Comparison of ENCODE assay signal across 1 cellular context in the genomic region with DNA sequence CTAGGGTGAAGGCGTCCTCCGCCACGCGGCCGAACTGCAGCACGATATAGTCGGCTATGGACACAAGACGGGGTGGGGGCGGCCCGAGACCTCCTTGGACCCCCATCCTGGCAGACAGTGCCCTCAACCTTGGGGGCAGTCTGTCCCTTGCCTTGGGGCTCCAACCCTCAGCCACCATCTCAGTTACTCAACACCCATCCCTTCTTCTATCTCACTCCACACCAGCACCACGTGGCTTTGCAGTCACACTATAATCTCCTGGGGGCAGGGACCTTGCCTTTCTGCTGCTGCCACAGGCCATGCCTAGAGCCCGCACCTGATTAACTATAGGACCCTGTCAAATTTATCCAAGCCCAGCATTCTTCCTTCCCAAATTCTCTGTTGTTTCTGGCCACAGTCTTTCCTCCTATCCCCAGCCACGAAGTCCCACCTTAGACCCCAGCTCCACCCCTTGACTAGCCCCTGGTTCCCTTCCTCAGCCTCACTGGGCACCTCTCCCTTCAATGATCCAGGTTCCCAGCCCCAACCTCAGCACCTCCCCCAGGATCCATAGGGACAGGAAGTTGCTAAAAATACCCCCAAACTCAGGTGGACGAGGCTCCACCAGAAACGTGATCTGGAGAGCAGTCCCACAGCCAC.
TF ChIP-seq lines count a peak whose summit lies in the region.

No MANE protein-coding gene starts in this region.

TF ChIP-seq in K562, 482 proteins besides CTCF, POLR2A, EP300 and RAD21 (continues in another document):
- no peak for TF ChIP-seq RCOR1 (IDR thresholded peaks at IDR 0.05; ENCODE audit: borderline replicate concordance in 1 of 2, low read depth in 2 of 2, low read length in 2 of 2)
- TF ChIP-seq, protein P1, sequence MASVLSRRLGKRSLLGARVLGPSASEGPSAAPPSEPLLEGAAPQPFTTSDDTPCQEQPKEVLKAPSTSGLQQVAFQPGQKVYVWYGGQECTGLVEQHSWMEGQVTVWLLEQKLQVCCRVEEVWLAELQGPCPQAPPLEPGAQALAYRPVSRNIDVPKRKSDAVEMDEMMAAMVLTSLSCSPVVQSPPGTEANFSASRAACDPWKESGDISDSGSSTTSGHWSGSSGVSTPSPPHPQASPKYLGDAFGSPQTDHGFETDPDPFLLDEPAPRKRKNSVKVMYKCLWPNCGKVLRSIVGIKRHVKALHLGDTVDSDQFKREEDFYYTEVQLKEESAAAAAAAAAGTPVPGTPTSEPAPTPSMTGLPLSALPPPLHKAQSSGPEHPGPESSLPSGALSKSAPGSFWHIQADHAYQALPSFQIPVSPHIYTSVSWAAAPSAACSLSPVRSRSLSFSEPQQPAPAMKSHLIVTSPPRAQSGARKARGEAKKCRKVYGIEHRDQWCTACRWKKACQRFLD (CRISPR knock-in tag; IDR thresholded peaks at IDR 0.05), result no peak
- TF ChIP-seq MTA3 (IDR thresholded peaks at IDR 0.05; ENCODE audit: borderline replicate concordance), result no peak
- no peak for TF ChIP-seq RNF2 (IDR thresholded peaks at IDR 0.05)
- TF ChIP-seq, protein P2, sequence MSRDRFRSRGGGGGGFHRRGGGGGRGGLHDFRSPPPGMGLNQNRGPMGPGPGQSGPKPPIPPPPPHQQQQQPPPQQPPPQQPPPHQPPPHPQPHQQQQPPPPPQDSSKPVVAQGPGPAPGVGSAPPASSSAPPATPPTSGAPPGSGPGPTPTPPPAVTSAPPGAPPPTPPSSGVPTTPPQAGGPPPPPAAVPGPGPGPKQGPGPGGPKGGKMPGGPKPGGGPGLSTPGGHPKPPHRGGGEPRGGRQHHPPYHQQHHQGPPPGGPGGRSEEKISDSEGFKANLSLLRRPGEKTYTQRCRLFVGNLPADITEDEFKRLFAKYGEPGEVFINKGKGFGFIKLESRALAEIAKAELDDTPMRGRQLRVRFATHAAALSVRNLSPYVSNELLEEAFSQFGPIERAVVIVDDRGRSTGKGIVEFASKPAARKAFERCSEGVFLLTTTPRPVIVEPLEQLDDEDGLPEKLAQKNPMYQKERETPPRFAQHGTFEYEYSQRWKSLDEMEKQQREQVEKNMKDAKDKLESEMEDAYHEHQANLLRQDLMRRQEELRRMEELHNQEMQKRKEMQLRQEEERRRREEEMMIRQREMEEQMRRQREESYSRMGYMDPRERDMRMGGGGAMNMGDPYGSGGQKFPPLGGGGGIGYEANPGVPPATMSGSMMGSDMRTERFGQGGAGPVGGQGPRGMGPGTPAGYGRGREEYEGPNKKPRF (IDR thresholded peaks at IDR 0.05; ENCODE audit: low read depth, low read length), result no peak
- no peak for TF ChIP-seq ZFX (CRISPR knock-in tag; IDR thresholded peaks at IDR 0.05)
- TF ChIP-seq PHF20 (IDR thresholded peaks at IDR 0.05; ENCODE audit: partially characterized antibody), result no peak
- TF ChIP-seq KLF16 (IDR thresholded peaks at IDR 0.05), result no peak
- TF ChIP-seq ASH1L (IDR thresholded peaks at IDR 0.05; ENCODE audit: borderline replicate concordance, low read depth, partially characterized antibody), result no peak
- no peak for TF ChIP-seq NFE2L1 (tag; IDR thresholded peaks at IDR 0.05; ENCODE audit: borderline replicate concordance, low read depth)
- TF ChIP-seq, protein P3, sequence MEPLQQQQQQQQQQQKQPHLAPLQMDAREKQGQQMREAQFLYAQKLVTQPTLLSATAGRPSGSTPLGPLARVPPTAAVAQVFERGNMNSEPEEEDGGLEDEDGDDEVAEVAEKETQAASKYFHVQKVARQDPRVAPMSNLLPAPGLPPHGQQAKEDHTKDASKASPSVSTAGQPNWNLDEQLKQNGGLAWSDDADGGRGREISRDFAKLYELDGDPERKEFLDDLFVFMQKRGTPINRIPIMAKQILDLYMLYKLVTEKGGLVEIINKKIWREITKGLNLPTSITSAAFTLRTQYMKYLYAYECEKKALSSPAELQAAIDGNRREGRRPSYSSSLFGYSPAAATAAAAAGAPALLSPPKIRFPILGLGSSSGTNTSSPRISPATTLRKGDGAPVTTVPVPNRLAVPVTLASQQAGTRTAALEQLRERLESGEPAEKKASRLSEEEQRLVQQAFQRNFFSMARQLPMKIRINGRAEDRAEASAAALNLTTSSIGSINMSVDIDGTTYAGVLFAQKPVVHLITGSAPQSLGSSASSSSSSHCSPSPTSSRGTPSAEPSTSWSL (CRISPR knock-in tag; IDR thresholded peaks at IDR 0.05; ENCODE audit: borderline replicate concordance), result no peak
- no peak for TF ChIP-seq SMARCC2 (IDR thresholded peaks at IDR 0.05; ENCODE audit: low read depth)
- TF ChIP-seq CBFA2T3 (IDR thresholded peaks at IDR 0.05), result peak; percentile 42; the same call in 1 of the 2 replicates
- no peak for TF ChIP-seq ZNF143 (CRISPR knock-in tag; IDR thresholded peaks at IDR 0.05)
- TF ChIP-seq NR3C1 (CRISPR knock-in tag; IDR thresholded peaks at IDR 0.05), result no peak
- TF ChIP-seq U2AF1 (optimal IDR thresholded peaks at IDR 0.05; ENCODE audit: low read depth, low read length), result no peak
- peak; percentile 36; the same call in 1 of the 2 replicates for TF ChIP-seq ZC3H4 (CRISPR knock-in tag; IDR thresholded peaks at IDR 0.05; ENCODE audit: borderline replicate concordance)
- TF ChIP-seq GATA2 (CRISPR knock-in tag; IDR thresholded peaks at IDR 0.05), result no peak
- no peak for TF ChIP-seq EZH2 (IDR thresholded peaks at IDR 0.05; ENCODE audit: borderline replicate concordance, low read depth, low read length)
- TF ChIP-seq ZFP1 (CRISPR knock-in tag; IDR thresholded peaks at IDR 0.05), result no peak
- TF ChIP-seq, protein P4, sequence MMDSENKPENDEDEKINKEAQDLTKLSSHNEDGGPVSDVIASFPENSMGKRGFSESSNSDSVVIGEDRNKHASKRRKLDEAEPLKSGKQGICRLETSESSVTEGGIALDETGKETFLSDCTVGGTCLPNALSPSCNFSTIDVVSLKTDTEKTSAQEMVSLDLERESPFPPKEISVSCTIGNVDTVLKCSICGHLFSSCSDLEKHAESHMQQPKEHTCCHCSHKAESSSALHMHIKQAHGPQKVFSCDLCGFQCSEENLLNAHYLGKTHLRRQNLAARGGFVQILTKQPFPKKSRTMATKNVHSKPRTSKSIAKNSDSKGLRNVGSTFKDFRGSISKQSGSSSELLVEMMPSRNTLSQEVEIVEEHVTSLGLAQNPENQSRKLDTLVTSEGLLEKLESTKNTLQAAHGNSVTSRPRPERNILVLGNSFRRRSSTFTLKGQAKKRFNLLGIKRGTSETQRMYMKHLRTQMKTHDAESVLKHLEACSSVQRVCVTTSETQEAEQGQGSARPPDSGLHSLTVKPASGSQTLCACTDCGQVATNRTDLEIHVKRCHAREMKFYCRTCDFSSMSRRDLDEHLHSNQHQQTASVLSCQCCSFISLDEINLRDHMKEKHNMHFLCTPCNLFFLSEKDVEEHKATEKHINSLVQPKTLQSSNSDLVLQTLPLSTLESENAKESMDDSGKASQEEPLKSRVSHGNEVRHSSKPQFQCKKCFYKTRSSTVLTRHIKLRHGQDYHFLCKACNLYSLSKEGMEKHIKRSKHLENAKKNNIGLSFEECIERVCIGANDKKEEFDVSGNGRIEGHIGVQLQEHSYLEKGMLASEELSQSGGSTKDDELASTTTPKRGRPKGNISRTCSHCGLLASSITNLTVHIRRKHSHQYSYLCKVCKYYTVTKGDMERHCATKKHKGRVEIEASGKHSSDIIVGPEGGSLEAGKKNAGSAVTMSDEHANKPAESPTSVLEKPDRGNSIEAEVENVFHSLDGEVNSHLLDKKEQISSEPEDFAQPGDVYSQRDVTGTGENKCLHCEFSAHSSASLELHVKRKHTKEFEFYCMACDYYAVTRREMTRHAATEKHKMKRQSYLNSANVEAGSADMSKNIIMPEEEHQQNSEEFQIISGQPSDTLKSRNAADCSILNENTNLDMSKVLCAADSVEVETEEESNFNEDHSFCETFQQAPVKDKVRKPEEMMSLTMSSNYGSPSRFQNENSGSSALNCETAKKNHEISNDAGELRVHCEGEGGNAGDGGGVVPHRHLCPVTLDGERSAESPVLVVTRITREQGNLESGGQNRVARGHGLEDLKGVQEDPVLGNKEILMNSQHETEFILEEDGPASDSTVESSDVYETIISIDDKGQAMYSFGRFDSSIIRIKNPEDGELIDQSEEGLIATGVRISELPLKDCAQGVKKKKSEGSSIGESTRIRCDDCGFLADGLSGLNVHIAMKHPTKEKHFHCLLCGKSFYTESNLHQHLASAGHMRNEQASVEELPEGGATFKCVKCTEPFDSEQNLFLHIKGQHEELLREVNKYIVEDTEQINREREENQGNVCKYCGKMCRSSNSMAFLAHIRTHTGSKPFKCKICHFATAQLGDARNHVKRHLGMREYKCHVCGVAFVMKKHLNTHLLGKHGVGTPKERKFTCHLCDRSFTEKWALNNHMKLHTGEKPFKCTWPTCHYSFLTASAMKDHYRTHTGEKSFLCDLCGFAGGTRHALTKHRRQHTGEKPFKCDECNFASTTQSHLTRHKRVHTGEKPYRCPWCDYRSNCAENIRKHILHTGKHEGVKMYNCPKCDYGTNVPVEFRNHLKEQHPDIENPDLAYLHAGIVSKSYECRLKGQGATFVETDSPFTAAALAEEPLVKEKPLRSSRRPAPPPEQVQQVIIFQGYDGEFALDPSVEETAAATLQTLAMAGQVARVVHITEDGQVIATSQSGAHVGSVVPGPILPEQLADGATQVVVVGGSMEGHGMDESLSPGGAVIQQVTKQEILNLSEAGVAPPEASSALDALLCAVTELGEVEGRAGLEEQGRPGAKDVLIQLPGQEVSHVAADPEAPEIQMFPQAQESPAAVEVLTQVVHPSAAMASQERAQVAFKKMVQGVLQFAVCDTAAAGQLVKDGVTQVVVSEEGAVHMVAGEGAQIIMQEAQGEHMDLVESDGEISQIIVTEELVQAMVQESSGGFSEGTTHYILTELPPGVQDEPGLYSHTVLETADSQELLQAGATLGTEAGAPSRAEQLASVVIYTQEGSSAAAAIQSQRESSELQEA (IDR thresholded peaks at IDR 0.05; ENCODE audit: low read depth), result no peak; the same call in 1 of the 2 replicates
- TF ChIP-seq HDAC2 (IDR thresholded peaks at IDR 0.05), result peak; percentile 15; the same call in 1 of the 2 replicates
- TF ChIP-seq GTF2F1 (IDR thresholded peaks at IDR 0.05; ENCODE audit: low read depth, low read length), result no peak
- TF ChIP-seq, protein P5, sequence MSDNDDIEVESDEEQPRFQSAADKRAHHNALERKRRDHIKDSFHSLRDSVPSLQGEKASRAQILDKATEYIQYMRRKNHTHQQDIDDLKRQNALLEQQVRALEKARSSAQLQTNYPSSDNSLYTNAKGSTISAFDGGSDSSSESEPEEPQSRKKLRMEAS (CRISPR knock-in tag; IDR thresholded peaks at IDR 0.05), result peak; percentile 94
- TF ChIP-seq TEAD2 (tag; IDR thresholded peaks at IDR 0.05), result no peak
- TF ChIP-seq FOXP1 (CRISPR knock-in tag; IDR thresholded peaks at IDR 0.05), result peak; percentile 65
- TF ChIP-seq DDX20 (tag; IDR thresholded peaks at IDR 0.05; ENCODE audit: low read depth), result no peak
- TF ChIP-seq, protein P6, sequence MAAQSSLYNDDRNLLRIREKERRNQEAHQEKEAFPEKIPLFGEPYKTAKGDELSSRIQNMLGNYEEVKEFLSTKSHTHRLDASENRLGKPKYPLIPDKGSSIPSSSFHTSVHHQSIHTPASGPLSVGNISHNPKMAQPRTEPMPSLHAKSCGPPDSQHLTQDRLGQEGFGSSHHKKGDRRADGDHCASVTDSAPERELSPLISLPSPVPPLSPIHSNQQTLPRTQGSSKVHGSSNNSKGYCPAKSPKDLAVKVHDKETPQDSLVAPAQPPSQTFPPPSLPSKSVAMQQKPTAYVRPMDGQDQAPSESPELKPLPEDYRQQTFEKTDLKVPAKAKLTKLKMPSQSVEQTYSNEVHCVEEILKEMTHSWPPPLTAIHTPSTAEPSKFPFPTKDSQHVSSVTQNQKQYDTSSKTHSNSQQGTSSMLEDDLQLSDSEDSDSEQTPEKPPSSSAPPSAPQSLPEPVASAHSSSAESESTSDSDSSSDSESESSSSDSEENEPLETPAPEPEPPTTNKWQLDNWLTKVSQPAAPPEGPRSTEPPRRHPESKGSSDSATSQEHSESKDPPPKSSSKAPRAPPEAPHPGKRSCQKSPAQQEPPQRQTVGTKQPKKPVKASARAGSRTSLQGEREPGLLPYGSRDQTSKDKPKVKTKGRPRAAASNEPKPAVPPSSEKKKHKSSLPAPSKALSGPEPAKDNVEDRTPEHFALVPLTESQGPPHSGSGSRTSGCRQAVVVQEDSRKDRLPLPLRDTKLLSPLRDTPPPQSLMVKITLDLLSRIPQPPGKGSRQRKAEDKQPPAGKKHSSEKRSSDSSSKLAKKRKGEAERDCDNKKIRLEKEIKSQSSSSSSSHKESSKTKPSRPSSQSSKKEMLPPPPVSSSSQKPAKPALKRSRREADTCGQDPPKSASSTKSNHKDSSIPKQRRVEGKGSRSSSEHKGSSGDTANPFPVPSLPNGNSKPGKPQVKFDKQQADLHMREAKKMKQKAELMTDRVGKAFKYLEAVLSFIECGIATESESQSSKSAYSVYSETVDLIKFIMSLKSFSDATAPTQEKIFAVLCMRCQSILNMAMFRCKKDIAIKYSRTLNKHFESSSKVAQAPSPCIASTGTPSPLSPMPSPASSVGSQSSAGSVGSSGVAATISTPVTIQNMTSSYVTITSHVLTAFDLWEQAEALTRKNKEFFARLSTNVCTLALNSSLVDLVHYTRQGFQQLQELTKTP (IDR thresholded peaks at IDR 0.05; ENCODE audit: low read depth in 1 of 2, partially characterized antibody in 2 of 2), result no peak
- TF ChIP-seq NCOA1 (IDR thresholded peaks at IDR 0.05; ENCODE audit: low read depth), result no peak
- TF ChIP-seq ZNF436 (CRISPR knock-in tag; IDR thresholded peaks at IDR 0.05), result no peak
- TF ChIP-seq ZBTB7A (IDR thresholded peaks at IDR 0.05; ENCODE audit: borderline replicate concordance, control insufficient read depth, low read depth, low read length), result peak; percentile 2; the same call in 1 of the 2 replicates
- TF ChIP-seq ZNF75A (CRISPR knock-in tag; IDR thresholded peaks at IDR 0.05), result no peak
- TF ChIP-seq ELF2 (CRISPR knock-in tag; IDR thresholded peaks at IDR 0.05), result no peak
- TF ChIP-seq RFX7 (CRISPR knock-in tag; IDR thresholded peaks at IDR 0.05), result no peak
- no peak for TF ChIP-seq RBM34 (IDR thresholded peaks at IDR 0.05; ENCODE audit: borderline replicate concordance, insufficient read depth, low read length)
- TF ChIP-seq ZFP36 (IDR thresholded peaks at IDR 0.05; ENCODE audit: low read depth, low read length, partially characterized antibody), result no peak
- no peak for TF ChIP-seq SLC30A9 (CRISPR knock-in tag; IDR thresholded peaks at IDR 0.05)
- TF ChIP-seq RAD51 (IDR thresholded peaks at IDR 0.05; ENCODE audit: borderline replicate concordance, low read depth), result peak; percentile 68; the same call in 1 of the 2 replicates
- TF ChIP-seq, protein P7, sequence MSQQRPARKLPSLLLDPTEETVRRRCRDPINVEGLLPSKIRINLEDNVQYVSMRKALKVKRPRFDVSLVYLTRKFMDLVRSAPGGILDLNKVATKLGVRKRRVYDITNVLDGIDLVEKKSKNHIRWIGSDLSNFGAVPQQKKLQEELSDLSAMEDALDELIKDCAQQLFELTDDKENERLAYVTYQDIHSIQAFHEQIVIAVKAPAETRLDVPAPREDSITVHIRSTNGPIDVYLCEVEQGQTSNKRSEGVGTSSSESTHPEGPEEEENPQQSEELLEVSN (IDR thresholded peaks at IDR 0.05; ENCODE audit: borderline replicate concordance in 1 of 2, extremely low read depth in 1 of 2, insufficient read depth in 1 of 2, insufficient read length in 1 of 2, low read depth in 1 of 2, low read length in 1 of 2, poor library complexity in 1 of 2, severe bottlenecking in 1 of 2), result peak; percentile 37 to 86
- no peak for TF ChIP-seq POLR2G (IDR thresholded peaks at IDR 0.05; ENCODE audit: low read depth, low read length)
- TF ChIP-seq BMI1 (IDR thresholded peaks at IDR 0.05; ENCODE audit: low read length), result no peak
- no peak for TF ChIP-seq MAFF (IDR thresholded peaks at IDR 0.05; ENCODE audit: low read length)
- TF ChIP-seq ZNF57 (CRISPR knock-in tag; IDR thresholded peaks at IDR 0.05), result no peak
- TF ChIP-seq MXI1 (IDR thresholded peaks at IDR 0.05; ENCODE audit: low read depth, low read length), result no peak
